In genomic region chr18:79529296-79529695, GRCh38 we compare ENCODE assay signal across 12 cellular contexts.
A peak's percentile ranks its signal among the peaks of the same experiment; 100 is the strongest.
DNase-seq lines count a peak whose midpoint lies in the region; ATAC-seq, FAIRE-seq and TF ChIP-seq lines count a peak whose summit lies in the region.
"Had no signal": no experiment of that assay in that cellular context is flagged by ENCODE, and none has a peak within 500 bp of the region (broad histone marks: within the 10 kb centered on the region; RNA-seq: fewer than 3 reads in every experiment).

No MANE protein-coding gene starts in this region.

- TF ChIP-seq EP300 in stomach (IDR thresholded peaks at IDR 0.05) = no peak

- H3K4me3 Mint-ChIP-seq in IgD-negative memory B cell = no peak overlapping the region
- no peak overlapping the region for H3K4me3 Mint-ChIP-seq in type B pancreatic cell

- WGBS in stomach, 5 donors = 91 to 95% (median 94%) methylated on average over 20 of the region's 20 CpGs

- H3K27me3 ChIP-seq in stomach = peaks cover 0 to 44% (median 0%) of the 10 kb centered on the region in 3 donors

- H3K4me1 Mint-ChIP-seq in IgD-negative memory B cell (peaks cover 8 to 11% (median 10%) of the 10 kb centered on the region in 3 donors), type B pancreatic cell (ENCODE audit: unreplicated experiment) (peaks cover 5% of the 10 kb centered on the region)

- TF ChIP-seq CTCF in stomach (IDR thresholded peaks at IDR 0.05) (no peak), type B pancreatic cell (conservative IDR thresholded peaks at IDR 0.05) (no peak)

- no peak for ATAC-seq in left colon

- peak; percentile 10 for DNase-seq in activated CD8-positive, alpha-beta memory T cell treated with anti-CD3 and anti-CD28 coated beads, Interleukin-2, amount 50 U/mL, for 4 hours
- no peak for DNase-seq in activated CD8-positive, alpha-beta memory T cell treated with anti-CD3 and anti-CD28 coated beads, Interleukin-2, amount 50 U/mL, for 48 hours
- DNase-seq in left colon = peak; percentile 1 to 15
- DNase-seq in stomach = peak; percentile 17
- DNase-seq in KBM-7 = no peak
- no peak for DNase-seq in type B pancreatic cell (ENCODE audit: extremely low spot score, unreplicated experiment)
- no peak for DNase-seq in HTR-8/SVneo (ENCODE audit: insufficient read length, low spot score)
- DNase-seq: NCI-H2081 treated with DMSO at 0.1 percent for 48 hours, SIG-M5 had no signal

- H3K27ac Mint-ChIP-seq in IgD-negative memory B cell (peak overlapping the region; percentile 23 to 57 (median 38)), type B pancreatic cell (no peak overlapping the region)

- peaks cover 0 to 15% (median 7%) of the 10 kb centered on the region in 4 donors for H3K36me3 ChIP-seq in stomach

- intact Hi-C loops in left colon (cut with DNase I, micrococcal nuclease) = loop anchor here (5.0 kb wide), 2 partner anchors 113 to 147 kb away; no protein-coding TSS in a partner anchor
- intact Hi-C loops in stomach (cut with DNase I; ENCODE audit: low total_unique reads) = loop anchor here (2.0 kb wide), 1 partner anchor 150 kb away; no protein-coding TSS in a partner anchor

- H3K36me3 Mint-ChIP-seq in IgD-negative memory B cell = peaks cover 5% of the 10 kb centered on the region
- H3K36me3 Mint-ChIP-seq in type B pancreatic cell = no peaks in the 10 kb centered on the region

- no peak overlapping the region for H3K27ac ChIP-seq in stomach
- H3K27ac ChIP-seq: C4-2B had no signal

- no peak for FAIRE-seq in HTR-8/SVneo (lab: Jason Lieb, UNC)
- FAIRE-seq: H54 had no signal

- no peaks in the 10 kb centered on the region for H3K9me3 Mint-ChIP-seq in IgD-negative memory B cell
- H3K9me3 Mint-ChIP-seq in type B pancreatic cell = no peaks in the 10 kb centered on the region

- H3K4me1 ChIP-seq in stomach = peaks cover 6 to 18% (median 13%) of the 10 kb centered on the region in 4 donors

- no peak for TF ChIP-seq POLR2A in stomach (IDR thresholded peaks at IDR 0.05)

- H3K9me3 ChIP-seq in stomach = no peaks in the 10 kb centered on the region

- in situ Hi-C loops in KBM-7 (cut with MboI; ENCODE audit: low pct_unique_long_range_greater_than_20kb, low sequenced_read_pairs) = loop anchor here (10.0 kb wide), 1 partner anchor 144 kb away; no protein-coding TSS in a partner anchor

- no peak overlapping the region for H3K4me3 ChIP-seq in stomach

- H3K27me3 Mint-ChIP-seq in IgD-negative memory B cell (no peaks in the 10 kb centered on the region), type B pancreatic cell (peaks cover 20% of the 10 kb centered on the region)

Comparison
In these comparisons a context has a peak if more than half of its experiments do, and no peak if none do; other contexts are left out.
1. DNase-seq: peak in activated CD8-positive, alpha-beta memory T cell treated with anti-CD3 and anti-CD28 coated beads, Interleukin-2, amount 50 U/mL, for 4 hours (single experiment), left colon (2 of 2) and stomach (single experiment); none in activated CD8-positive, alpha-beta memory T cell treated with anti-CD3 and anti-CD28 coated beads, Interleukin-2, amount 50 U/mL, for 48 hours (single experiment), KBM-7 (single experiment), type B pancreatic cell (single experiment) and HTR-8/SVneo (single experiment).